29 cellular contexts compared by ENCODE assay signal in the genomic region with DNA sequence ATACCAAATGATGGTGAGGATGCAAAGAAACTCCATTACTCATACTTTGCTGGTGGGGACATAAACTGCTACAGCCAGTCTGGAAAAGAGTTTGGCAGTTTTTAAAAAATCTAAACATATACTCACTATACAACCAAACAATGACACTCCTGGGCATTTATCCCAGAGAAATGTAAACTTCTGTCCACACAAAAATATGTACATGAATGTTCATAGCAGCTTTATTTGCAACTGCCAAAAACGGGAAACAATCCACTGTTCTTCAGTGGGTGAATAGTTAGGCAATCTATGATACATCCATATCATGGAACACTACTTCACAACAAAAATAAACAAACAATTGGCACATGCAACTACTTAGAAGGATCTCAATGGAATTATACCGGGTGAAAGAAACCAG.
"Had no signal": no experiment of that assay in that cellular context is flagged by ENCODE, and none has a peak within 500 bp of the region (broad histone marks: within the 10 kb centered on the region; RNA-seq: fewer than 3 reads in every experiment).

No MANE protein-coding gene starts in this region.

- H3K27ac Mint-ChIP-seq: dendritic cell treated with granulocyte-macrophage colony-stimulating factor and Interleukin-4, amounts not matched to agents 40 ng/mL and 50 ng/mL, for 4 days; effector memory CD8-positive, alpha-beta T cell; endodermal cell had no signal

- H3K4me3 Mint-ChIP-seq: dendritic cell treated with granulocyte-macrophage colony-stimulating factor and Interleukin-4, amounts not matched to agents 40 ng/mL and 50 ng/mL, for 4 days; effector memory CD8-positive, alpha-beta T cell; endodermal cell had no signal

- H3K4me3 ChIP-seq: colonic mucosa, coronary artery, dorsolateral prefrontal cortex, esophagus muscularis mucosa, esophagus squamous epithelium, gastrocnemius medialis, gastroesophageal sphincter, heart left ventricle, heart right ventricle, hepatocyte had no signal

- H3K4me1 ChIP-seq: colonic mucosa, esophagus muscularis mucosa, esophagus squamous epithelium, foreskin keratinocyte, gastrocnemius medialis, gastroesophageal sphincter, heart left ventricle, heart right ventricle had no signal

- H2AFZ ChIP-seq: hepatocyte had no signal

- H3K27ac ChIP-seq: colonic mucosa, coronary artery, dorsolateral prefrontal cortex, epithelial cell of prostate, esophagus muscularis mucosa, esophagus squamous epithelium, foreskin keratinocyte, gastrocnemius medialis, gastroesophageal sphincter, heart left ventricle, heart right ventricle, hepatocyte had no signal

- H3K4me1 Mint-ChIP-seq: endodermal cell had no signal

- H3K79me2 ChIP-seq: hepatocyte had no signal

- FAIRE-seq: endometrium, endothelial cell of umbilical vein, frontal cortex had no signal

- DNase-seq: colonic mucosa; cortex of kidney; dermis blood vessel endothelial cell; dorsolateral prefrontal cortex; effector CD4-positive, alpha-beta T cell; effector CD8-positive, alpha-beta T cell; effector memory CD4-positive, alpha-beta T cell; effector memory CD8-positive, alpha-beta T cell; endodermal cell; erythroblast; esophagus squamous epithelium; foreskin fibroblast; foreskin keratinocyte; foreskin melanocyte; gastrocnemius medialis; glutamatergic neuron; head of caudate nucleus; heart left ventricle; heart right ventricle had no signal

- H3K36me3 ChIP-seq: colonic mucosa, esophagus muscularis mucosa, esophagus squamous epithelium, gastrocnemius medialis, gastroesophageal sphincter, heart left ventricle, heart right ventricle had no signal

- ATAC-seq: effector memory CD8-positive, alpha-beta T cell; esophagus mucosa; foreskin keratinocyte; gastrocnemius medialis; gastroesophageal sphincter; heart left ventricle; heart right ventricle had no signal

- H3K27me3 Mint-ChIP-seq: dendritic cell treated with granulocyte-macrophage colony-stimulating factor and Interleukin-4, amounts not matched to agents 40 ng/mL and 50 ng/mL, for 4 days had no signal

- H3K4me2 ChIP-seq: hepatocyte had no signal

- H3K27me3 ChIP-seq: colonic mucosa, esophagus muscularis mucosa, esophagus squamous epithelium, foreskin keratinocyte, gastrocnemius medialis, gastroesophageal sphincter, heart left ventricle, heart right ventricle, hepatocyte had no signal

- H3K9me3 ChIP-seq: colonic mucosa, esophagus muscularis mucosa, esophagus squamous epithelium, gastrocnemius medialis, gastroesophageal sphincter had no signal
